Comparison of ENCODE assay signal across 14 cellular contexts in the genomic region with DNA sequence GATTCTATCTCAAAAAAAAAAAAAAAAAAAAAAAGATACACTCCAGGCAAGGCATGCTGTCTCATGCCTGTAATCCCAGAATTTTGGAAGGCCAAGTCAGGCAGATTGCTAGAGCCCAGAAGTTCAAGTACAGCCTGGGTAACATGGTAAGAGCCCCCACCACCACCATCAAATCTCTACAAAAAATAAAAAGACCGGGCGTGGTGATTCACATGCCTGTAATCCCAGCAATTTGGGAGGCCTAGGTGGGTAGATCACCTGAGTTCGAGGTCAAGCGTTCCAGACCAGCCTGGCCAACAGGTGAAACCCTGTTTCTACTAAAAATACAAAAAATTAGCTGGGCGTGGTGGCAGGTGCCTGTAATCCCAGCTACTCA. TPM values are rescaled to one million over a fixed set of nuclear protein-coding genes. Genes with fewer than 3 reads are reported as not detected.
DNase-seq lines count a peak whose midpoint lies in the region; ATAC-seq and TF ChIP-seq lines count a peak whose summit lies in the region.
"Had no signal": no experiment of that assay in that cellular context is flagged by ENCODE, and none has a peak within 500 bp of the region (broad histone marks: within the 10 kb centered on the region; RNA-seq: fewer than 3 reads in every experiment).

No MANE protein-coding gene starts in this region.

- TF ChIP-seq RAD21 in liver (IDR thresholded peaks at IDR 0.05) = no peak

- H3K9ac ChIP-seq in liver (ENCODE audit: low read depth in 1 of 2, low read length in 2 of 2) = no peak overlapping the region

- H3K4me1 ChIP-seq in liver (ENCODE audit: control insufficient read depth in 4 of 4, insufficient read depth in 4 of 4, low read length in 3 of 4) = peaks cover 8 to 29% (median 19%) of the 10 kb centered on the region in 4 donors

- no peaks in the 10 kb centered on the region for H3K27me3 ChIP-seq in WERI-Rb-1 (ENCODE audit: insufficient read depth, low read depth, severe bottlenecking)
- no peaks in the 10 kb centered on the region for H3K27me3 ChIP-seq in liver (ENCODE audit: control insufficient read depth in 4 of 4, insufficient read depth in 4 of 4, low read length in 3 of 4)
- H3K27me3 ChIP-seq: BE2C had no signal

- H3K4me3 ChIP-seq in WERI-Rb-1 (ENCODE audit: low read depth, low read length) (no peak overlapping the region), liver (ENCODE audit: low read depth in 1 of 3, low read length in 3 of 3) (no peak overlapping the region)

- H3K9me3 ChIP-seq in WERI-Rb-1 (ENCODE audit: severe bottlenecking) (no peaks in the 10 kb centered on the region), liver (ENCODE audit: control insufficient read depth in 4 of 4, low read length in 3 of 4) (no peaks in the 10 kb centered on the region)
- H3K9me3 ChIP-seq: BE2C had no signal

- H3K36me3 ChIP-seq in WERI-Rb-1 (peaks cover 32% of the 10 kb centered on the region), liver (ENCODE audit: control insufficient read depth in 4 of 4, insufficient read depth in 3 of 4, low read depth in 1 of 4, low read length in 3 of 4) (no peaks in the 10 kb centered on the region)

- ATAC-seq in GM19035 (IDR thresholded peaks at IDR 0.05; ENCODE audit: unreplicated experiment) = no peak
- ATAC-seq: CD8-positive, alpha-beta T cell; PC-3 had no signal

- peak overlapping the region; percentile 96 for H3K27ac ChIP-seq in WERI-Rb-1
- H3K27ac ChIP-seq in liver (ENCODE audit: low read depth in 1 of 2, low read length in 2 of 2) = peak overlapping the region; percentile 85 to 96

- TF ChIP-seq CTCF in WERI-Rb-1 (IDR thresholded peaks at IDR 0.05; ENCODE audit: low read depth, low read length) (no peak), liver (IDR thresholded peaks at IDR 0.05; ENCODE audit: low read depth, low read length, missing input control) (no peak)

- WGBS in liver = 96% methylated on average over 5 of the region's 5 CpGs

- DNase-seq in NCI-H2171 treated with DMSO at 0.1 percent for 48 hours (lab: John Stamatoyannopoulos, UW) (peak; percentile 45), NCI-H2171 (lab: John Stamatoyannopoulos, UW) (no peak), WERI-Rb-1 (no peak), iPS-NIHi7 (ENCODE audit: extremely low spot score) (no peak), NCI-H1105 (lab: John Stamatoyannopoulos, UW) (no peak), mesenteric fat pad (ENCODE audit: low spot score) (no peak)
- DNase-seq: 8988T; BE2C; CD8-positive, alpha-beta T cell; NCI-H345; NCI-H524 treated with DMSO at 0.1 percent for 48 hours had no signal

TF ChIP-seq in liver, 16 proteins besides CTCF, POLR2A, EP300 and RAD21:
- TF ChIP-seq SP1 (IDR thresholded peaks at IDR 0.05) (no peak), YY1 (IDR thresholded peaks at IDR 0.05) (no peak), EGR1 (IDR thresholded peaks at IDR 0.05; ENCODE audit: low read depth in 2 of 2) (no peak), NR2F2 (IDR thresholded peaks at IDR 0.05) (no peak), FOXA2 (IDR thresholded peaks at IDR 0.05) (no peak), FOXA1 (IDR thresholded peaks at IDR 0.05) (no peak), TAF1 (conservative IDR thresholded peaks at IDR 0.05) (no peak), HNF4A (conservative IDR thresholded peaks at IDR 0.05) (no peak), HNF4G (IDR thresholded peaks at IDR 0.05) (no peak), RXRA (IDR thresholded peaks at IDR 0.05) (no peak), JUND (IDR thresholded peaks at IDR 0.05) (no peak), GABPA (IDR thresholded peaks at IDR 0.05 in 1 of 2, conservative IDR thresholded peaks at IDR 0.05 in 1 of 2) (no peak)
- TF ChIP-seq, protein P1, sequence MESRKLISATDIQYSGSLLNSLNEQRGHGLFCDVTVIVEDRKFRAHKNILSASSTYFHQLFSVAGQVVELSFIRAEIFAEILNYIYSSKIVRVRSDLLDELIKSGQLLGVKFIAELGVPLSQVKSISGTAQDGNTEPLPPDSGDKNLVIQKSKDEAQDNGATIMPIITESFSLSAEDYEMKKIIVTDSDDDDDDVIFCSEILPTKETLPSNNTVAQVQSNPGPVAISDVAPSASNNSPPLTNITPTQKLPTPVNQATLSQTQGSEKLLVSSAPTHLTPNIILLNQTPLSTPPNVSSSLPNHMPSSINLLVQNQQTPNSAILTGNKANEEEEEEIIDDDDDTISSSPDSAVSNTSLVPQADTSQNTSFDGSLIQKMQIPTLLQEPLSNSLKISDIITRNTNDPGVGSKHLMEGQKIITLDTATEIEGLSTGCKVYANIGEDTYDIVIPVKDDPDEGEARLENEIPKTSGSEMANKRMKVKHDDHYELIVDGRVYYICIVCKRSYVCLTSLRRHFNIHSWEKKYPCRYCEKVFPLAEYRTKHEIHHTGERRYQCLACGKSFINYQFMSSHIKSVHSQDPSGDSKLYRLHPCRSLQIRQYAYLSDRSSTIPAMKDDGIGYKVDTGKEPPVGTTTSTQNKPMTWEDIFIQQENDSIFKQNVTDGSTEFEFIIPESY (IDR thresholded peaks at IDR 0.05) = no peak
- TF ChIP-seq, protein P2, sequence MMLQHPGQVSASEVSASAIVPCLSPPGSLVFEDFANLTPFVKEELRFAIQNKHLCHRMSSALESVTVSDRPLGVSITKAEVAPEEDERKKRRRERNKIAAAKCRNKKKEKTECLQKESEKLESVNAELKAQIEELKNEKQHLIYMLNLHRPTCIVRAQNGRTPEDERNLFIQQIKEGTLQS (IDR thresholded peaks at IDR 0.05) = no peak
- TF ChIP-seq, protein P3, sequence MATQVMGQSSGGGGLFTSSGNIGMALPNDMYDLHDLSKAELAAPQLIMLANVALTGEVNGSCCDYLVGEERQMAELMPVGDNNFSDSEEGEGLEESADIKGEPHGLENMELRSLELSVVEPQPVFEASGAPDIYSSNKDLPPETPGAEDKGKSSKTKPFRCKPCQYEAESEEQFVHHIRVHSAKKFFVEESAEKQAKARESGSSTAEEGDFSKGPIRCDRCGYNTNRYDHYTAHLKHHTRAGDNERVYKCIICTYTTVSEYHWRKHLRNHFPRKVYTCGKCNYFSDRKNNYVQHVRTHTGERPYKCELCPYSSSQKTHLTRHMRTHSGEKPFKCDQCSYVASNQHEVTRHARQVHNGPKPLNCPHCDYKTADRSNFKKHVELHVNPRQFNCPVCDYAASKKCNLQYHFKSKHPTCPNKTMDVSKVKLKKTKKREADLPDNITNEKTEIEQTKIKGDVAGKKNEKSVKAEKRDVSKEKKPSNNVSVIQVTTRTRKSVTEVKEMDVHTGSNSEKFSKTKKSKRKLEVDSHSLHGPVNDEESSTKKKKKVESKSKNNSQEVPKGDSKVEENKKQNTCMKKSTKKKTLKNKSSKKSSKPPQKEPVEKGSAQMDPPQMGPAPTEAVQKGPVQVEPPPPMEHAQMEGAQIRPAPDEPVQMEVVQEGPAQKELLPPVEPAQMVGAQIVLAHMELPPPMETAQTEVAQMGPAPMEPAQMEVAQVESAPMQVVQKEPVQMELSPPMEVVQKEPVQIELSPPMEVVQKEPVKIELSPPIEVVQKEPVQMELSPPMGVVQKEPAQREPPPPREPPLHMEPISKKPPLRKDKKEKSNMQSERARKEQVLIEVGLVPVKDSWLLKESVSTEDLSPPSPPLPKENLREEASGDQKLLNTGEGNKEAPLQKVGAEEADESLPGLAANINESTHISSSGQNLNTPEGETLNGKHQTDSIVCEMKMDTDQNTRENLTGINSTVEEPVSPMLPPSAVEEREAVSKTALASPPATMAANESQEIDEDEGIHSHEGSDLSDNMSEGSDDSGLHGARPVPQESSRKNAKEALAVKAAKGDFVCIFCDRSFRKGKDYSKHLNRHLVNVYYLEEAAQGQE (IDR thresholded peaks at IDR 0.05) = no peak
- TF ChIP-seq, protein P4, sequence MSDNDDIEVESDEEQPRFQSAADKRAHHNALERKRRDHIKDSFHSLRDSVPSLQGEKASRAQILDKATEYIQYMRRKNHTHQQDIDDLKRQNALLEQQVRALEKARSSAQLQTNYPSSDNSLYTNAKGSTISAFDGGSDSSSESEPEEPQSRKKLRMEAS (IDR thresholded peaks at IDR 0.05) = no peak

RNA-seq across cellular contexts. Expression of a gene that starts 1.8 kb away (rescaled TPM):
- total RNA-seq in liver (100 to 1,000 TPM in 1 of 2 donors, 10 to 100 TPM in 1; 55.4 to 133 TPM), mesenteric fat pad (140 TPM)
- polyA plus RNA-seq in liver = 10 to 100 TPM; 12.1 to 18.8 TPM

RNA-seq across cellular contexts. Expression of a gene that starts 9.8 kb away (rescaled TPM):
- total RNA-seq in liver (1 to 10 TPM in 1 of 2 donors, under 1 TPM in 1; 0.25 to 1.0 TPM), mesenteric fat pad (0.48 TPM)
- under 1 TPM; 0.07 to 0.21 TPM for polyA plus RNA-seq in liver

RNA-seq across cellular contexts. Expression of a gene that starts 46.0 kb away (rescaled TPM):
- total RNA-seq in liver (10 to 100 TPM; 25.3 to 29.6 TPM), mesenteric fat pad (84.0 TPM)
- polyA plus RNA-seq in liver = 10 to 100 TPM; 30.7 to 38.3 TPM

RNA-seq across cellular contexts. Expression of a gene that starts 55.3 kb away (rescaled TPM):
- total RNA-seq in liver = 10 to 100 TPM; 11.9 to 12.6 TPM
- polyA plus RNA-seq in liver = 1 to 10 TPM in 1 of 2 donors, under 1 TPM in 1; 0.68 to 2.4 TPM
- 10.8 TPM for total RNA-seq in mesenteric fat pad
